15 cellular contexts compared by ENCODE assay signal in genomic region chr2:39338502-39338901, GRCh38.
"Had no signal": no experiment of that assay in that cellular context is flagged by ENCODE, and none has a peak within 500 bp of the region (broad histone marks: within the 10 kb centered on the region; RNA-seq: fewer than 3 reads in every experiment).

No MANE protein-coding gene starts in this region.

- DNase-seq: activated CD4-positive, alpha-beta memory T cell treated with anti-CD3 and anti-CD28 coated beads, Interleukin-2, amount 10 ng/mL, durations not matched to agents 7 days and 5 days; activated CD4-positive, alpha-beta T cell treated with anti-CD3 and anti-CD28 coated beads, Interleukin-2, amount 10 ng/mL, durations not matched to agents 24 days and 14 days; activated effector memory CD4-positive, alpha-beta T cell treated with Interleukin-2 at 50 U/mL for 16 hours; activated naive CD4-positive, alpha-beta T cell treated with anti-CD3 and anti-CD28 coated beads for 36 hours; activated naive CD8-positive, alpha-beta T cell treated with anti-CD3 and anti-CD28 coated beads, Interleukin-2, amount 10 ng/mL, durations not matched to agents 7 days and 5 days; activated T-cell treated with anti-CD3 and anti-CD28 coated beads, Interleukin-2, amount 50 U/mL, for 72 hours; amniotic stem cell; cortex of kidney; endodermal cell; head of caudate nucleus; left ventricle myocardium superior; posterior cingulate gyrus; small intestine; stimulated activated CD4-positive, alpha-beta T cell treated with anti-CD3 and anti-CD28 coated beads, Interleukin-15, amount 100 ng/mL, for 24 hours; stomach had no signal
